Comparison of ENCODE assay signal across 28 cellular contexts in the genomic region with DNA sequence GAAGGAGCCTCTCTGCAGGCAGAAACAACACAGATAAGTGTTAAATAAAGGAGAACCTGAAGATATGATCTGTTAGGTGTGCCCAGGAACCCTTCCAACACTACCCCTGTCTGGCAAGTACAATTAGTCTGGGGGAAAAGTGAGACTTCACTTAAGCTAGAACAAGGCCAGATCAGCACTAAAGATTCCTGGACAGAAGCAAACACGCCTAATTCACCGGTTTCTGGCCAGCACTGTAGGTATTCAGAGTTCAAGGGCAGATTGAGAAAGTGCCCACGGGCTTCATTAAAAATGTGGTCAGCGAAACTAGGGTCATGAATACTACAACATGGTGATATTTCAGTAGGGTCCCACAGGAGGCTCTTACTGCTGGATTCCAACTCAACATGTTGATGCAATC. TPM values are rescaled to one million over a fixed set of nuclear protein-coding genes. Genes with fewer than 3 reads are reported as not detected.
"Had no signal": no experiment of that assay in that cellular context is flagged by ENCODE, and none has a peak within 500 bp of the region (broad histone marks: within the 10 kb centered on the region; RNA-seq: fewer than 3 reads in every experiment).

No MANE protein-coding gene starts in this region.

- H3K27ac ChIP-seq: KMS-11, RWPE1 had no signal

- ATAC-seq: HepG2, K562, Panc1, PC-3 had no signal

- DNase-seq: IMR-90; Kasumi-1; MV-4-11; NCI-H1048; NCI-H1105 treated with DMSO at 0.1 percent for 48 hours; NCI-H1417 treated with DMSO at 0.1 percent for 48 hours; NCI-H146; NCI-H1694 treated with DMSO at 0.1 percent for 48 hours; NCI-H1930; NCI-H2081; NCI-H2107; NCI-H2227 treated with DMSO at 0.1 percent for 48 hours; NCI-H524; NCI-H69; NCI-H774; NK-92 treated with Interleukin-12 subunit alpha and Interleukin-12 subunit beta, amount 100 ng/mL, for 24 hours; PC-3; SHP77 had no signal

- H3K4me2 ChIP-seq: KMS-11 had no signal

- H3K9ac ChIP-seq: KMS-11 had no signal

- H3K4me3 ChIP-seq: K562 had no signal

RNA-seq across cellular contexts. Expression of gene OR5K1, which starts 28.6 kb away (rescaled TPM):
- total RNA-seq: HepG2, HT-29, IMR-90, K562, MCF 10A, NCI-H460, OCI-LY7, PC-3, SK-MEL-5 had no signal
- polyA plus RNA-seq: HepG2, IMR-90, K562 had no signal

RNA-seq across cellular contexts. Expression of gene OR5K3, which starts 43.9 kb away (rescaled TPM):
- total RNA-seq: HepG2, HT-29, IMR-90, K562, MCF 10A, NCI-H460, OCI-LY7, PC-3, SK-MEL-5 had no signal
- polyA plus RNA-seq: HepG2, IMR-90, K562 had no signal
